In the genomic region with DNA sequence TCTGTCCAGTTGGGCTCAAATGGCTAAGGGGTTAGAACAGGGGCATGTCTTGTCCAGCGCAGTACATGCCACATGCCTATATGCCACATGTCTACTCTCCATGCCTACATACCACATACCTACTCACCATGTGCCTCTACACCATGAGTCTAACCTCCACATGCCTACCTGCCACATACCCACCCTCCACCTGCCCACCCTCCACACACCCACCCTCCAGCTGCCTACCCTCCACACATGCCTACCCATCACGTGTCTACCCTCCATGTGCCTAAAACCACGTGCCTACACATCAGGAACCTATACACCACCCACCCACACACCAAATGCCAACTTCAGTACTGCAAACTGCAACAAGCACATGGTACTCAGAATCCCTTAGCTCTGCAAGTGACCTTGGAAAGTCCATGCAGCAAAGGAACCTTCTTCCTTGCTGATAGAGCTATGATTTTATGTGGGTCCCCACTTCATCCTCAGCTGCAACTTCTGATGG, we compare ENCODE assay signal across 21 cellular contexts.
DNase-seq lines count a peak whose midpoint lies in the region; ATAC-seq, FAIRE-seq and TF ChIP-seq lines count a peak whose summit lies in the region.
"Had no signal": no experiment of that assay in that cellular context is flagged by ENCODE, and none has a peak within 500 bp of the region (broad histone marks: within the 10 kb centered on the region; RNA-seq: fewer than 3 reads in every experiment).

No MANE protein-coding gene starts in this region.

- TF ChIP-seq CTCF in right atrium auricular region (IDR thresholded peaks at IDR 0.05) (no peak), endothelial cell of umbilical vein (IDR thresholded peaks at IDR 0.05; ENCODE audit: extremely low read depth in 1 of 2, insufficient read depth in 1 of 2, low read depth in 1 of 2, low read length in 2 of 2) (no peak), upper lobe of left lung (IDR thresholded peaks at IDR 0.05) (no peak)

- intact Hi-C loops in cardiac septum (cut with DNase I) = no loop called here
- intact Hi-C loops in endothelial cell of umbilical vein (cut with micrococcal nuclease) = no loop called here

- TF ChIP-seq POLR2A in GM12892 (IDR thresholded peaks at IDR 0.05; ENCODE audit: low read depth, low read length) (no peak), endothelial cell of umbilical vein (IDR thresholded peaks at IDR 0.05; ENCODE audit: low read depth, low read length) (no peak), upper lobe of left lung (IDR thresholded peaks at IDR 0.05) (no peak)

- peak; percentile 24 for FAIRE-seq in GM12892 (lab: Jason Lieb, UNC)
- no peak for FAIRE-seq in endothelial cell of umbilical vein (lab: Jason Lieb, UNC)
- FAIRE-seq: GM19239, H54, HTR-8/SVneo had no signal

- peak; percentile 70 for ATAC-seq in stimulated activated memory B cell treated with anti-CD40 and anti-IgM and Interleukin-4, amounts not matched to agents 10 μg/mL and 1 μg/mL and 100 μg/mL, for 72 hours
- ATAC-seq in upper lobe of left lung (ENCODE audit: low FRiP score in 2 of 2) = no peak
- ATAC-seq: HCT116 had no signal

- no peak for TF ChIP-seq EP300 in upper lobe of left lung (IDR thresholded peaks at IDR 0.05)

- DNase-seq in cardiac septum (ENCODE audit: low spot score) (peak; percentile 38), right atrium auricular region (ENCODE audit: low spot score) (no peak), GM12892 (ENCODE audit: insufficient read length) (no peak), endothelial cell of umbilical vein (ENCODE audit: low read depth, low spot score) (no peak), upper lobe of left lung (no peak), NCI-H82 (lab: John Stamatoyannopoulos, UW) (no peak)
- DNase-seq in stimulated activated CD4-positive, alpha-beta T cell treated with anti-CD3 and anti-CD28 coated beads, Interleukin-12 subunit alpha, Interleukin-12 subunit beta, amount 100 ng/mL, for 4 hours = no peak
- DNase-seq: 8988T; CD4-positive, alpha-beta memory T cell; DMS153; DMS79; GDM1; HFFc6 had no signal

- H3K4me1 ChIP-seq in right atrium auricular region (no peaks in the 10 kb centered on the region), endothelial cell of umbilical vein (ENCODE audit: control insufficient read depth, extremely low read depth, insufficient read depth, low read length) (no peaks in the 10 kb centered on the region), upper lobe of left lung (no peaks in the 10 kb centered on the region)

- no peak overlapping the region for H2AFZ ChIP-seq in endothelial cell of umbilical vein (ENCODE audit: low read depth, low read length)

- POLR2A ChIA-PET in endothelial cell of umbilical vein (lab: Charles Lee) = no interaction called here

- no peak overlapping the region for H3K4me3 Mint-ChIP-seq in stimulated activated memory B cell treated with anti-CD40 and anti-IgM and Interleukin-4, amounts not matched to agents 10 μg/mL and 1 μg/mL and 100 μg/mL, for 72 hours
- H3K4me3 Mint-ChIP-seq: CD14-positive monocyte; CD4-positive, alpha-beta memory T cell; HFFc6; IgD-negative memory B cell had no signal

- H3K4me3 ChIP-seq in right atrium auricular region (no peak overlapping the region), endothelial cell of umbilical vein (replicated peaks in 1 of 3; ENCODE audit: insufficient read depth in 1 of 3, low read depth in 1 of 3, low read length in 3 of 3) (no peak overlapping the region), upper lobe of left lung (no peak overlapping the region)
- H3K4me3 ChIP-seq: BLaER1 had no signal

- H3K27me3 ChIP-seq in right atrium auricular region = no peaks in the 10 kb centered on the region
- H3K27me3 ChIP-seq in endothelial cell of umbilical vein (ENCODE audit: control insufficient read depth in 2 of 2, insufficient read depth in 2 of 2, low read length in 2 of 2) = no peaks in the 10 kb centered on the region
- H3K27me3 ChIP-seq in upper lobe of left lung = no peaks in the 10 kb centered on the region
- H3K27me3 ChIP-seq: BLaER1 had no signal

- no peaks in the 10 kb centered on the region for H3K9me3 ChIP-seq in right atrium auricular region
- no peaks in the 10 kb centered on the region for H3K9me3 ChIP-seq in endothelial cell of umbilical vein (replicated peaks; ENCODE audit: control insufficient read depth, insufficient read depth, low read length)
- no peaks in the 10 kb centered on the region for H3K9me3 ChIP-seq in upper lobe of left lung

- no TSS peak for BruUV-seq in endothelial cell of umbilical vein (replicated peaks; lab: Mats Ljungman, UMichigan)

- H3K27ac ChIP-seq in right atrium auricular region (no peak overlapping the region), endothelial cell of umbilical vein (ENCODE audit: insufficient read depth, low read depth, low read length) (no peak overlapping the region), upper lobe of left lung (no peak overlapping the region)
- H3K27ac ChIP-seq: BLaER1 had no signal

- H3K36me3 Mint-ChIP-seq in stimulated activated memory B cell treated with anti-CD40 and anti-IgM and Interleukin-4, amounts not matched to agents 10 μg/mL and 1 μg/mL and 100 μg/mL, for 72 hours = no peaks in the 10 kb centered on the region
- H3K36me3 Mint-ChIP-seq: CD14-positive monocyte; CD4-positive, alpha-beta memory T cell had no signal

- no peak overlapping the region for H3K9ac ChIP-seq in endothelial cell of umbilical vein (replicated peaks; ENCODE audit: extremely low read depth, insufficient read depth, low read length)
- H3K9ac ChIP-seq: BLaER1 had no signal

- H3K9me3 Mint-ChIP-seq in stimulated activated memory B cell treated with anti-CD40 and anti-IgM and Interleukin-4, amounts not matched to agents 10 μg/mL and 1 μg/mL and 100 μg/mL, for 72 hours = no peaks in the 10 kb centered on the region
- H3K9me3 Mint-ChIP-seq: HFFc6 had no signal

- dilution Hi-C loops in endothelial cell of umbilical vein (cut with MboI; ENCODE audit: extremely low pct_ligation_motif_present, low sequenced_read_pairs) = no loop called here

- H3K4me1 Mint-ChIP-seq in stimulated activated memory B cell treated with anti-CD40 and anti-IgM and Interleukin-4, amounts not matched to agents 10 μg/mL and 1 μg/mL and 100 μg/mL, for 72 hours = no peaks in the 10 kb centered on the region
- H3K4me1 Mint-ChIP-seq: CD14-positive monocyte; CD4-positive, alpha-beta memory T cell; IgD-negative memory B cell had no signal

- 83 to 86% methylated on average over 3 of the region's 3 CpGs for WGBS in upper lobe of left lung, 2 donors

- H4K20me1 ChIP-seq in endothelial cell of umbilical vein (replicated peaks; ENCODE audit: control insufficient read depth, extremely low read depth, insufficient read depth, low read length) = no peaks in the 10 kb centered on the region
- H4K20me1 ChIP-seq: BLaER1 had no signal

- peaks cover 34% of the 10 kb centered on the region for H3K27me3 Mint-ChIP-seq in stimulated activated memory B cell treated with anti-CD40 and anti-IgM and Interleukin-4, amounts not matched to agents 10 μg/mL and 1 μg/mL and 100 μg/mL, for 72 hours

- no peak overlapping the region for H3K27ac Mint-ChIP-seq in stimulated activated memory B cell treated with anti-CD40 and anti-IgM and Interleukin-4, amounts not matched to agents 10 μg/mL and 1 μg/mL and 100 μg/mL, for 72 hours
- H3K27ac Mint-ChIP-seq: CD14-positive monocyte; CD4-positive, alpha-beta memory T cell; HFFc6; IgD-negative memory B cell had no signal

- no peaks in the 10 kb centered on the region for H3K79me2 ChIP-seq in endothelial cell of umbilical vein (ENCODE audit: control insufficient read depth, insufficient read depth, low read length)

- no peaks in the 10 kb centered on the region for H3K9me1 ChIP-seq in endothelial cell of umbilical vein (replicated peaks; ENCODE audit: control insufficient read depth, extremely low read depth, insufficient read depth, low read length)

- CTCF ChIA-PET in endothelial cell of umbilical vein (lab: Charles Lee) = no interaction called here

- no peak overlapping the region for H3K4me2 ChIP-seq in endothelial cell of umbilical vein (ENCODE audit: insufficient read depth, low read length)
- H3K4me2 ChIP-seq: BLaER1 had no signal

- H3K36me3 ChIP-seq in right atrium auricular region (no peaks in the 10 kb centered on the region), endothelial cell of umbilical vein (ENCODE audit: control insufficient read depth in 2 of 2, extremely low read depth in 1 of 2, insufficient read depth in 2 of 2, low read length in 2 of 2) (no peaks in the 10 kb centered on the region), upper lobe of left lung (no peaks in the 10 kb centered on the region)
- H3K36me3 ChIP-seq: BLaER1 had no signal

TF ChIP-seq in endothelial cell of umbilical vein, 7 proteins besides CTCF, POLR2A, EP300 and RAD21:
- TF ChIP-seq MYC (IDR thresholded peaks at IDR 0.05; ENCODE audit: low read depth, low read length) (no peak), POLR2AphosphoS5 (IDR thresholded peaks at IDR 0.05; ENCODE audit: insufficient read depth, low read depth, low read length) (no peak), FOS (IDR thresholded peaks at IDR 0.05; ENCODE audit: borderline replicate concordance, insufficient read depth, low read length) (no peak), GATA2 (IDR thresholded peaks at IDR 0.05; ENCODE audit: insufficient read depth, insufficient read length, low read depth, low read length) (no peak)
- TF ChIP-seq, protein P1, sequence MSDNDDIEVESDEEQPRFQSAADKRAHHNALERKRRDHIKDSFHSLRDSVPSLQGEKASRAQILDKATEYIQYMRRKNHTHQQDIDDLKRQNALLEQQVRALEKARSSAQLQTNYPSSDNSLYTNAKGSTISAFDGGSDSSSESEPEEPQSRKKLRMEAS (IDR thresholded peaks at IDR 0.05; ENCODE audit: insufficient read depth, insufficient read length) = peak; percentile 27
